In the genomic region with DNA sequence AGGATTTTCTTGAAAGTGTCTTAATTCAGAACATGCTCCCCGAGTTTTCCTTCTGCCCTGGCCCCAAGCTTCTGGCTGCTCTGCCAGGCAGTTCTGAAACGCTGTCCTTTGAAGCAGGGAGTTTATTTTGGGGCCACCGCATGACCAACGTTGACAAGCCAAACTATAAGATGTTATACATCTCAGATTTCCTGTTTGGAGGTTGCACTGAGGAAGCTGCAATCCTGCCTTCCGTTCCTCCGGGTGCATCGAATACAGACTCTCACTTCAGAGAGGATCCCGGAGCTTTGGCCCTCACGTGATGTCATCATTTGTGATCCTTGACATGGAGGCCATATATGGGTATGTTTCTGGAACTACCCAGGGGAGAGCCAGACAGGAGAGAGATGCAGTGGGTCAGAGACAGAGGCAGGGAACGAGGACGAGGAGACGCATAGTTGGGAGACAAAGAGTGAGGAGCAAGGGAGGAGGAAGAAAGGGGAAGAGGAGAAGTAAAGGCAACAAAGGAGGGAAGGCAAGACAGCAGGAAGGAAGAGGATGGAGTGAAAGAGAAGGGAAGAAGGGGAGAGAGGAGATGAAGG, we compare ENCODE assay signal across 8 cellular contexts. TPM values are rescaled to one million over a fixed set of nuclear protein-coding genes. Genes with fewer than 3 reads are reported as not detected.
DNase-seq lines count a peak whose midpoint lies in the region; ATAC-seq lines count a peak whose summit lies in the region.

A gene with protein sequence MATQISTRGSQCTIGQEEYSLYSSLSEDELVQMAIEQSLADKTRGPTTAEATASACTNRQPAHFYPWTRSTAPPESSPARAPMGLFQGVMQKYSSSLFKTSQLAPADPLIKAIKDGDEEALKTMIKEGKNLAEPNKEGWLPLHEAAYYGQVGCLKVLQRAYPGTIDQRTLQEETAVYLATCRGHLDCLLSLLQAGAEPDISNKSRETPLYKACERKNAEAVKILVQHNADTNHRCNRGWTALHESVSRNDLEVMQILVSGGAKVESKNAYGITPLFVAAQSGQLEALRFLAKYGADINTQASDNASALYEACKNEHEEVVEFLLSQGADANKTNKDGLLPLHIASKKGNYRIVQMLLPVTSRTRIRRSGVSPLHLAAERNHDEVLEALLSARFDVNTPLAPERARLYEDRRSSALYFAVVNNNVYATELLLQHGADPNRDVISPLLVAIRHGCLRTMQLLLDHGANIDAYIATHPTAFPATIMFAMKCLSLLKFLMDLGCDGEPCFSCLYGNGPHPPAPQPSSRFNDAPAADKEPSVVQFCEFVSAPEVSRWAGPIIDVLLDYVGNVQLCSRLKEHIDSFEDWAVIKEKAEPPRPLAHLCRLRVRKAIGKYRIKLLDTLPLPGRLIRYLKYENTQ (minus strand): TSS at position 94 of the 581 bp plus-strand sequence. CDS start 12,031 bp downstream, outside the sequence.

- peak within 1 kb of the TSS; percentile 67 to 72 for H3K4me3 ChIP-seq in muscle layer of duodenum (ENCODE audit: low read depth in 1 of 2, low read length in 2 of 2)
- H3K4me3 ChIP-seq in SJCRH30: no peak within 1 kb of the TSS

- H3K9me3 ChIP-seq in muscle layer of duodenum (ENCODE audit: control insufficient read depth in 1 of 2, low read length in 2 of 2) (no peaks in the 10 kb centered on the region), SJCRH30 (replicated peaks) (no peaks in the 10 kb centered on the region)

- no peaks in the 10 kb centered on the region for H3K27me3 ChIP-seq in muscle layer of duodenum (ENCODE audit: low read depth, low read length)
- H3K27me3 ChIP-seq in SJCRH30: no peaks in the 10 kb centered on the region

- peak within 1 kb of the TSS; percentile 90 for H3K27ac ChIP-seq in muscle layer of duodenum (ENCODE audit: low read length)
- H3K27ac ChIP-seq in SJCRH30: no peak within 1 kb of the TSS

- no peaks in the 10 kb centered on the region for H3K36me3 ChIP-seq in muscle layer of duodenum (ENCODE audit: control insufficient read depth in 1 of 2, insufficient read depth in 2 of 2, low read length in 2 of 2)
- H3K36me3 ChIP-seq in SJCRH30: no peaks in the 10 kb centered on the region

- ATAC-seq in GM19043 (IDR thresholded peaks at IDR 0.05; ENCODE audit: low read depth, unreplicated experiment): peak; percentile 6
- ATAC-seq in HG02884 (IDR thresholded peaks at IDR 0.05; ENCODE audit: unreplicated experiment): peak; percentile 19

- DNase-seq in activated T-cell treated with anti-CD3 and anti-CD28 coated beads, Interleukin-2, amount 50 U/mL, for 48 hours: peak; percentile 63 to 64
- DNase-seq in SJCRH30: no peak
- DNase-seq in GM19238 (ENCODE audit: insufficient read length, low spot score): no peak
- DNase-seq in nucleus accumbens (lab: John Stamatoyannopoulos, UW): no peak
- DNase-seq in activated CD8-positive, alpha-beta memory T cell treated with anti-CD3 and anti-CD28 coated beads, Interleukin-2, amount 50 U/mL, for 4 hours: no peak

- H3K4me1 ChIP-seq in muscle layer of duodenum (ENCODE audit: control insufficient read depth in 1 of 2, insufficient read depth in 2 of 2, low read length in 2 of 2) (peaks cover 0 to 16% of the 10 kb centered on the region in 2 donors), SJCRH30 (peaks cover 36% of the 10 kb centered on the region)

RNA-seq across cellular contexts. Expression of the gene that starts here (rescaled TPM):
- 2.3 and 2.4 TPM in 2 replicates for total RNA-seq in SJCRH30 (2014; rRNA removed; shearing (Covaris generic))

Comparison
In these comparisons a context has a peak if more than half of its experiments do, and no peak if none do; other contexts are left out.
1. DNase-seq: peak in activated T-cell treated with anti-CD3 and anti-CD28 coated beads, Interleukin-2, amount 50 U/mL, for 48 hours (2 of 2); none in SJCRH30 (0 of 2), GM19238 (single experiment), nucleus accumbens (0 of 56) and activated CD8-positive, alpha-beta memory T cell treated with anti-CD3 and anti-CD28 coated beads, Interleukin-2, amount 50 U/mL, for 4 hours (single experiment).